1 cellular context compared by ENCODE assay signal in the genomic region with DNA sequence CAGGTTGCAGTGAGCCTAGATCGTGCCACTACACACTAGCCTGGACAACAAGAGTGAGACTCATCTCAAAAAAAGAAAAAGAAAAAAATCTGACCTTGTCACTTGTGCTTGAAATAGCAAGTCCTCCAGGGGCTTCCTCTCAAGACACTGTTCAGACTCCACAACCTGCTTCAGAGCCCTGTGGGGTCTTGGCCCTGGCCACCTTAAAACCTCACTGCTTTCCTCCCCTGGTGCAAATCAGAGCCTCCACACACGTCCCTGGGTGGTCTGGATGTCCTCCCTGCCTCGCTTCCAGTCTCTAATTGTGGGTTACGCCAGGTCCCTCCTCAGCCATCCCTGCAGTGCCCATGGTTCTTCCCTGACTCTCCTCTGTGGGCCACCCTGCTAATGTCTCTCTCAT.
TF ChIP-seq lines count a peak whose summit lies in the region.

No MANE protein-coding gene starts in this region.

TF ChIP-seq in GM23338, 12 proteins besides CTCF, POLR2A, EP300 and RAD21:
- TF ChIP-seq EZH2 (IDR thresholded peaks at IDR 0.05; ENCODE audit: low read depth, unreplicated experiment) (no peak), ZNF114 (CRISPR knock-in tag; IDR thresholded peaks at IDR 0.05) (no peak), NANOG (IDR thresholded peaks at IDR 0.05; ENCODE audit: borderline replicate concordance) (no peak), REST (IDR thresholded peaks at IDR 0.05; ENCODE audit: unreplicated experiment) (no peak), JUNB (IDR thresholded peaks at IDR 0.05; ENCODE audit: unreplicated experiment) (no peak), ZNF331 (CRISPR knock-in tag; IDR thresholded peaks at IDR 0.05; ENCODE audit: low read depth) (no peak), CREB1 (CRISPR knock-in tag; IDR thresholded peaks at IDR 0.05; ENCODE audit: low read depth) (no peak), POLR2AphosphoS5 (IDR thresholded peaks at IDR 0.05; ENCODE audit: low read depth) (no peak), EZH2phosphoT487 (IDR thresholded peaks at IDR 0.05; ENCODE audit: unreplicated experiment) (no peak), STAT1 (IDR thresholded peaks at IDR 0.05; ENCODE audit: unreplicated experiment) (no peak)
- TF ChIP-seq, protein P1, sequence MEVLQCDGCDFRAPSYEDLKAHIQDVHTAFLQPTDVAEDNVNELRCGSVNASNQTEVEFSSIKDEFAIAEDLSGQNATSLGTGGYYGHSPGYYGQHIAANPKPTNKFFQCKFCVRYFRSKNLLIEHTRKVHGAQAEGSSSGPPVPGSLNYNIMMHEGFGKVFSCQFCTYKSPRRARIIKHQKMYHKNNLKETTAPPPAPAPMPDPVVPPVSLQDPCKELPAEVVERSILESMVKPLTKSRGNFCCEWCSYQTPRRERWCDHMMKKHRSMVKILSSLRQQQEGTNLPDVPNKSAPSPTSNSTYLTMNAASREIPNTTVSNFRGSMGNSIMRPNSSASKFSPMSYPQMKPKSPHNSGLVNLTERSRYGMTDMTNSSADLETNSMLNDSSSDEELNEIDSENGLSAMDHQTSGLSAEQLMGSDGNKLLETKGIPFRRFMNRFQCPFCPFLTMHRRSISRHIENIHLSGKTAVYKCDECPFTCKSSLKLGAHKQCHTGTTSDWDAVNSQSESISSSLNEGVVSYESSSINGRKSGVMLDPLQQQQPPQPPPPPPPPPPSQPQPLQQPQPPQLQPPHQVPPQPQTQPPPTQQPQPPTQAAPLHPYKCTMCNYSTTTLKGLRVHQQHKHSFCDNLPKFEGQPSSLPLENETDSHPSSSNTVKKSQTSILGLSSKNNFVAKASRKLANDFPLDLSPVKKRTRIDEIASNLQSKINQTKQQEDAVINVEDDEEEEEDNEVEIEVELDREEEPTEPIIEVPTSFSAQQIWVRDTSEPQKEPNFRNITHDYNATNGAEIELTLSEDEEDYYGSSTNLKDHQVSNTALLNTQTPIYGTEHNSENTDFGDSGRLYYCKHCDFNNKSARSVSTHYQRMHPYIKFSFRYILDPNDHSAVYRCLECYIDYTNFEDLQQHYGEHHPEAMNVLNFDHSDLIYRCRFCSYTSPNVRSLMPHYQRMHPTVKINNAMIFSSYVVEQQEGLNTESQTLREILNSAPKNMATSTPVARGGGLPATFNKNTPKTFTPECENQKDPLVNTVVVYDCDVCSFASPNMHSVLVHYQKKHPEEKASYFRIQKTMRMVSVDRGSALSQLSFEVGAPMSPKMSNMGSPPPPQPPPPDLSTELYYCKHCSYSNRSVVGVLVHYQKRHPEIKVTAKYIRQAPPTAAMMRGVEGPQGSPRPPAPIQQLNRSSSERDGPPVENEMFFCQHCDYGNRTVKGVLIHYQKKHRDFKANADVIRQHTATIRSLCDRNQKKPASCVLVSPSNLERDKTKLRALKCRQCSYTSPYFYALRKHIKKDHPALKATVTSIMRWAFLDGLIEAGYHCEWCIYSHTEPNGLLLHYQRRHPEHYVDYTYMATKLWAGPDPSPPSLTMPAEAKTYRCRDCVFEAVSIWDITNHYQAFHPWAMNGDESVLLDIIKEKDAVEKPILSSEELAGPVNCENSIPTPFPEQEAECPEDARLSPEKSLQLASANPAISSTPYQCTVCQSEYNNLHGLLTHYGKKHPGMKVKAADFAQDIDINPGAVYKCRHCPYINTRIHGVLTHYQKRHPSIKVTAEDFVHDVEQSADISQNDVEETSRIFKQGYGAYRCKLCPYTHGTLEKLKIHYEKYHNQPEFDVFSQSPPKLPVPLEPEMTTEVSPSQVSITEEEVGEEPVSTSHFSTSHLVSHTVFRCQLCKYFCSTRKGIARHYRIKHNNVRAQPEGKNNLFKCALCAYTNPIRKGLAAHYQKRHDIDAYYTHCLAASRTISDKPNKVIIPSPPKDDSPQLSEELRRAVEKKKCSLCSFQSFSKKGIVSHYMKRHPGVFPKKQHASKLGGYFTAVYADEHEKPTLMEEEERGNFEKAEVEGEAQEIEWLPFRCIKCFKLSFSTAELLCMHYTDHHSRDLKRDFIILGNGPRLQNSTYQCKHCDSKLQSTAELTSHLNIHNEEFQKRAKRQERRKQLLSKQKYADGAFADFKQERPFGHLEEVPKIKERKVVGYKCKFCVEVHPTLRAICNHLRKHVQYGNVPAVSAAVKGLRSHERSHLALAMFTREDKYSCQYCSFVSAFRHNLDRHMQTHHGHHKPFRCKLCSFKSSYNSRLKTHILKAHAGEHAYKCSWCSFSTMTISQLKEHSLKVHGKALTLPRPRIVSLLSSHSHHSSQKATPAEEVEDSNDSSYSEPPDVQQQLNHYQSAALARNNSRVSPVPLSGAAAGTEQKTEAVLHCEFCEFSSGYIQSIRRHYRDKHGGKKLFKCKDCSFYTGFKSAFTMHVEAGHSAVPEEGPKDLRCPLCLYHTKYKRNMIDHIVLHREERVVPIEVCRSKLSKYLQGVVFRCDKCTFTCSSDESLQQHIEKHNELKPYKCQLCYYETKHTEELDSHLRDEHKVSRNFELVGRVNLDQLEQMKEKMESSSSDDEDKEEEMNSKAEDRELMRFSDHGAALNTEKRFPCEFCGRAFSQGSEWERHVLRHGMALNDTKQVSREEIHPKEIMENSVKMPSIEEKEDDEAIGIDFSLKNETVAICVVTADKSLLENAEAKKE (CRISPR knock-in tag; IDR thresholded peaks at IDR 0.05) = no peak
- TF ChIP-seq, protein P2, sequence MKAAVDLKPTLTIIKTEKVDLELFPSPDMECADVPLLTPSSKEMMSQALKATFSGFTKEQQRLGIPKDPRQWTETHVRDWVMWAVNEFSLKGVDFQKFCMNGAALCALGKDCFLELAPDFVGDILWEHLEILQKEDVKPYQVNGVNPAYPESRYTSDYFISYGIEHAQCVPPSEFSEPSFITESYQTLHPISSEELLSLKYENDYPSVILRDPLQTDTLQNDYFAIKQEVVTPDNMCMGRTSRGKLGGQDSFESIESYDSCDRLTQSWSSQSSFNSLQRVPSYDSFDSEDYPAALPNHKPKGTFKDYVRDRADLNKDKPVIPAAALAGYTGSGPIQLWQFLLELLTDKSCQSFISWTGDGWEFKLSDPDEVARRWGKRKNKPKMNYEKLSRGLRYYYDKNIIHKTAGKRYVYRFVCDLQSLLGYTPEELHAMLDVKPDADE (IDR thresholded peaks at IDR 0.05) = no peak
